Comparison of ENCODE assay signal across 10 cellular contexts in genomic region chr5:133050500-133050899, GRCh38. TPM values are rescaled to one million over a fixed set of nuclear protein-coding genes. Genes with fewer than 3 reads are reported as not detected.
DNase-seq lines count a peak whose midpoint lies in the region; ATAC-seq and TF ChIP-seq lines count a peak whose summit lies in the region.
"Had no signal": no experiment of that assay in that cellular context is flagged by ENCODE, and none has a peak within 500 bp of the region (broad histone marks: within the 10 kb centered on the region; RNA-seq: fewer than 3 reads in every experiment).

No MANE protein-coding gene starts in this region.

- H3K36me3 ChIP-seq in tibial artery (no peaks in the 10 kb centered on the region), mucosa of descending colon (ENCODE audit: low read depth) (no peaks in the 10 kb centered on the region)

- no peaks in the 10 kb centered on the region for H3K9me3 ChIP-seq in tibial artery
- H3K9me3 ChIP-seq in mucosa of descending colon = no peaks in the 10 kb centered on the region

- ATAC-seq in activated T-cell treated with anti-CD3 and anti-CD28 coated beads, Interleukin-2, amount 50 U/mL, for 72 hours (replicated peaks in 1 of 2) = no peak
- ATAC-seq in mucosa of descending colon = no peak
- ATAC-seq in GM19395 (IDR thresholded peaks at IDR 0.05; ENCODE audit: unreplicated experiment) = no peak

- no peak for TF ChIP-seq CTCF in tibial artery (IDR thresholded peaks at IDR 0.05)
- TF ChIP-seq CTCF in mucosa of descending colon (IDR thresholded peaks at IDR 0.05) = no peak

- H3K4me1 Mint-ChIP-seq in activated T-cell treated with anti-CD3 and anti-CD28 coated beads, Interleukin-2, amount 50 U/mL, for 72 hours (ENCODE audit: low read depth) = peaks cover 51% of the 10 kb centered on the region

- peak overlapping the region; percentile 86 to 96 for H3K4me3 Mint-ChIP-seq in activated T-cell treated with anti-CD3 and anti-CD28 coated beads, Interleukin-2, amount 50 U/mL, for 72 hours

- H3K27ac ChIP-seq in angular gyrus (ENCODE audit: low read depth, low read length) (peak overlapping the region; percentile 99), tibial artery (peak overlapping the region; percentile 94 to 98)

- peak overlapping the region; percentile 92 for H3K27ac Mint-ChIP-seq in activated T-cell treated with anti-CD3 and anti-CD28 coated beads, Interleukin-2, amount 50 U/mL, for 72 hours

- no peaks in the 10 kb centered on the region for H3K27me3 ChIP-seq in tibial artery

- H3K27me3 Mint-ChIP-seq in activated T-cell treated with anti-CD3 and anti-CD28 coated beads, Interleukin-2, amount 50 U/mL, for 72 hours (ENCODE audit: low read depth) = no peaks in the 10 kb centered on the region

- H3K9me3 Mint-ChIP-seq in activated T-cell treated with anti-CD3 and anti-CD28 coated beads, Interleukin-2, amount 50 U/mL, for 72 hours = no peaks in the 10 kb centered on the region

- H3K4me1 ChIP-seq in tibial artery (peaks cover 0 to 84% (median 40%) of the 10 kb centered on the region in 4 donors), mucosa of descending colon (ENCODE audit: low read depth) (peaks cover 28% of the 10 kb centered on the region)

- H3K4me3 ChIP-seq in tibial artery = peak overlapping the region; percentile 84 to 98
- no peak overlapping the region for H3K4me3 ChIP-seq in mucosa of descending colon

- H3K36me3 Mint-ChIP-seq in activated T-cell treated with anti-CD3 and anti-CD28 coated beads, Interleukin-2, amount 50 U/mL, for 72 hours (ENCODE audit: insufficient read depth in 2 of 2) = peaks cover 2 to 7% of the 10 kb centered on the region in 2 donors

- peak in 1 of 2 donors; percentile 7 for DNase-seq in activated T-cell treated with anti-CD3 and anti-CD28 coated beads, Interleukin-2, amount 50 U/mL, for 72 hours
- DNase-seq in activated T-cell treated with anti-CD3 and anti-CD28 coated beads for 4 hours = no peak
- peak; percentile 23 for DNase-seq in left kidney (ENCODE audit: low read depth, low spot score)
- DNase-seq in tibial artery = no peak
- DNase-seq in mucosa of descending colon = no peak
- no peak for DNase-seq in inferior parietal cortex (ENCODE audit: extremely low spot score)
- DNase-seq: GDM1, NCI-H1092 treated with DMSO at 0.1 percent for 48 hours had no signal

- intact Hi-C loops in tibial artery (cut with DNase I; ENCODE audit: low total_unique reads) (no loop called here), mucosa of descending colon (cut with DNase I, micrococcal nuclease) (no loop called here)

RNA-seq across cellular contexts. Expression of gene HSPA4, which starts 1.3 kb away (rescaled TPM):
- total RNA-seq in activated T-cell treated with anti-CD3 and anti-CD28 coated beads, Interleukin-2, amount 50 U/mL, for 72 hours = 100 to 1,000 TPM; 173 to 213 TPM
- total RNA-seq in mucosa of descending colon = 10 to 100 TPM; 64.1 to 77.2 (median 72.9) TPM

RNA-seq across cellular contexts. Expression of gene ZCCHC10, which starts 24.2 kb away (rescaled TPM):
- total RNA-seq in activated T-cell treated with anti-CD3 and anti-CD28 coated beads, Interleukin-2, amount 50 U/mL, for 72 hours = 10 to 100 TPM; 23.7 to 30.6 TPM
- 10 to 100 TPM; 20.4 to 35.0 (median 29.2) TPM for total RNA-seq in mucosa of descending colon
